ENCODE assay signal across 12 cellular contexts in genomic region chr4:15451181-15451865, GRCh38. TPM values are rescaled to one million over a fixed set of nuclear protein-coding genes. Genes with fewer than 3 reads are reported as not detected.
DNase-seq lines count a peak whose midpoint lies in the region; ATAC-seq and TF ChIP-seq lines count a peak whose summit lies in the region.
"Had no signal": no experiment of that assay in that cellular context is flagged by ENCODE, and none has a peak within 500 bp of the region (broad histone marks: within the 10 kb centered on the region; RNA-seq: fewer than 3 reads in every experiment).

No MANE protein-coding gene starts in this region.

- peak; percentile 46 for DNase-seq in GM23248
- DNase-seq in SJSA1 (ENCODE audit: low read depth in 1 of 2, low spot score in 2 of 2), result no peak
- DNase-seq in fibroblast of the aortic adventitia (ENCODE audit: low read depth), result peak; percentile 57
- DNase-seq in gastrocnemius medialis, result no peak
- DNase-seq in HuH-7 (ENCODE audit: low spot score), result no peak
- DNase-seq: activated CD8-positive, alpha-beta T cell treated with anti-CD3 and anti-CD28 coated beads for 36 hours; central memory CD4-positive, alpha-beta T cell; KG1; substantia nigra had no signal

- in situ Hi-C loops in GM23248 (cut with MboI) (loop anchor here (5.0 kb wide), 1 partner anchor 214 kb away; no protein-coding TSS in a partner anchor), gastrocnemius medialis (cut with MboI; ENCODE audit: low sequenced_read_pairs in 4 of 4) (loop anchor here in 3 of 4 donors (10.0 to 25.0 kb wide), 2 partner anchors 217 to 439 kb away; partner anchors contain the start of gene CPEB2 (in 2 of the 3))

- ATAC-seq in gastrocnemius medialis (peak; percentile 15 to 48), GM21737 (IDR thresholded peaks at IDR 0.05; ENCODE audit: unreplicated experiment) (no peak), HG03280 (IDR thresholded peaks at IDR 0.05; ENCODE audit: unreplicated experiment) (no peak)
- ATAC-seq in activated T-helper 17 cell treated with anti-CD3 and anti-CD28 coated beads, Interleukin-2, amount 50 U/mL, for 72 hours (replicated peaks), result no peak
- ATAC-seq: activated CD8-positive, alpha-beta T cell treated with anti-CD3 and anti-CD28 coated beads for 36 hours had no signal

- intact Hi-C loops in gastrocnemius medialis (cut with DNase I; ENCODE audit: low total_unique reads), result loop anchor here (10.0 kb wide), 1 partner anchor 1827 kb away; the partner anchor contains the start of gene BOD1L1

- no peak overlapping the region for H3K4me3 Mint-ChIP-seq in activated T-helper 17 cell treated with anti-CD3 and anti-CD28 coated beads, Interleukin-2, amount 50 U/mL, for 72 hours
- H3K4me3 Mint-ChIP-seq: activated CD8-positive, alpha-beta T cell treated with anti-CD3 and anti-CD28 coated beads for 36 hours had no signal

- peaks cover 35% of the 10 kb centered on the region for H3F3A ChIP-seq in GM23248 (ENCODE audit: insufficient read depth)

- H4K20me1 ChIP-seq in GM23248 (ENCODE audit: insufficient read depth), result no peaks in the 10 kb centered on the region

- H3K4me1 Mint-ChIP-seq in activated T-helper 17 cell treated with anti-CD3 and anti-CD28 coated beads, Interleukin-2, amount 50 U/mL, for 72 hours, result no peaks in the 10 kb centered on the region

- H3K27me3 ChIP-seq in GM23248 (replicated peaks; ENCODE audit: insufficient read depth) (no peaks in the 10 kb centered on the region), SJSA1 (replicated peaks) (no peaks in the 10 kb centered on the region), gastrocnemius medialis (no peaks in the 10 kb centered on the region)

- H3K27me3 Mint-ChIP-seq in activated T-helper 17 cell treated with anti-CD3 and anti-CD28 coated beads, Interleukin-2, amount 50 U/mL, for 72 hours, result no peaks in the 10 kb centered on the region
- H3K27me3 Mint-ChIP-seq: activated CD8-positive, alpha-beta T cell treated with anti-CD3 and anti-CD28 coated beads for 36 hours had no signal

- H3K27ac Mint-ChIP-seq in activated T-helper 17 cell treated with anti-CD3 and anti-CD28 coated beads, Interleukin-2, amount 50 U/mL, for 72 hours, result no peak overlapping the region
- H3K27ac Mint-ChIP-seq: activated CD8-positive, alpha-beta T cell treated with anti-CD3 and anti-CD28 coated beads for 36 hours had no signal

- WGBS in GM23248 (ENCODE audit: low coverage in 1 of 2, low lambda C conversion rate in 2 of 2, missing lambda C conversion rate in 2 of 2), 2 experiments, result 3 to 7% methylated on average over 1 of the region's 1 CpG

- no peak for TF ChIP-seq CTCF in fibroblast of the aortic adventitia (IDR thresholded peaks at IDR 0.05; ENCODE audit: insufficient read depth, low read length)
- no peak for TF ChIP-seq CTCF in gastrocnemius medialis (IDR thresholded peaks at IDR 0.05 in 4 of 5, conservative IDR thresholded peaks at IDR 0.05 in 1 of 5)

- H3K4me1 ChIP-seq in GM23248 (ENCODE audit: insufficient read depth), result peaks cover 37% of the 10 kb centered on the region
- H3K4me1 ChIP-seq in SJSA1 (replicated peaks), result peaks cover 24% of the 10 kb centered on the region
- peaks cover 11 to 22% of the 10 kb centered on the region in 2 donors for H3K4me1 ChIP-seq in gastrocnemius medialis

- no peaks in the 10 kb centered on the region for H3K9me3 Mint-ChIP-seq in activated T-helper 17 cell treated with anti-CD3 and anti-CD28 coated beads, Interleukin-2, amount 50 U/mL, for 72 hours

- H3K27ac ChIP-seq in GM23248 (peak overlapping the region; percentile 62), SJSA1 (peak overlapping the region; percentile 72), gastrocnemius medialis (peak overlapping the region; percentile 27 to 60 (median 44))

- H3K4me2 ChIP-seq in GM23248 (ENCODE audit: unreplicated experiment), result peak overlapping the region; percentile 60

- H3K9me3 ChIP-seq in GM23248 (ENCODE audit: low read depth), result no peaks in the 10 kb centered on the region
- no peaks in the 10 kb centered on the region for H3K9me3 ChIP-seq in SJSA1 (replicated peaks)
- H3K9me3 ChIP-seq in gastrocnemius medialis, result no peaks in the 10 kb centered on the region

- no peaks in the 10 kb centered on the region for H3K36me3 Mint-ChIP-seq in activated T-helper 17 cell treated with anti-CD3 and anti-CD28 coated beads, Interleukin-2, amount 50 U/mL, for 72 hours (ENCODE audit: low read depth)

- no peaks in the 10 kb centered on the region for H3K9me2 ChIP-seq in GM23248 (ENCODE audit: insufficient read depth)

- H3K36me3 ChIP-seq in GM23248 (ENCODE audit: low read depth), result no peaks in the 10 kb centered on the region
- H3K36me3 ChIP-seq in SJSA1, result no peaks in the 10 kb centered on the region
- H3K36me3 ChIP-seq in gastrocnemius medialis, result no peaks in the 10 kb centered on the region

- no peaks in the 10 kb centered on the region for H3K79me2 ChIP-seq in GM23248 (ENCODE audit: insufficient read depth)

- TF ChIP-seq POLR2A in gastrocnemius medialis (IDR thresholded peaks at IDR 0.05), result no peak

- H3K4me3 ChIP-seq in GM23248, result peak overlapping the region; percentile 29
- H3K4me3 ChIP-seq in SJSA1, result no peak overlapping the region
- no peak overlapping the region for H3K4me3 ChIP-seq in fibroblast of the aortic adventitia (ENCODE audit: low read depth, low read length)
- no peak overlapping the region for H3K4me3 ChIP-seq in gastrocnemius medialis

- no peak overlapping the region for H2AFZ ChIP-seq in GM23248

- H3K9ac ChIP-seq in GM23248, result no peak overlapping the region

RNA-seq across cellular contexts. Expression of gene CC2D2A, which starts 18.4 kb away (rescaled TPM):
- total RNA-seq in GM23248 (2014; rRNA removed; shearing (Covaris generic)), result 10.2 and 19.5 TPM in 2 replicates
- polyA plus RNA-seq in GM23248 (2016; fragmentation: Nextera tagmentation; extraction: Ambion mirVana), result 11.5 and 12.2 TPM in 2 replicates
- 3.9 and 7.7 TPM in 2 replicates for total RNA-seq in SJSA1 (2014; rRNA removed; shearing (Covaris generic))
- total RNA-seq in fibroblast of the aortic adventitia (ENCODE audit: low replicate concordance), result 41.0 and 52.9 TPM in 2 replicates
- 1 to 10 TPM; 1.1 to 4.0 (median 2.9) TPM for total RNA-seq in gastrocnemius medialis
- not detected for total RNA-seq in activated T-helper 17 cell treated with anti-CD3 and anti-CD28 coated beads, Interleukin-2, amount 50 U/mL, for 72 hours
- total RNA-seq: activated CD8-positive, alpha-beta T cell treated with anti-CD3 and anti-CD28 coated beads for 36 hours had no signal

RNA-seq across cellular contexts. Expression of gene C1QTNF7, which starts 23.5 kb away (rescaled TPM):
- total RNA-seq in GM23248 (2014; rRNA removed; shearing (Covaris generic)), result not detected in 2 replicates
- polyA plus RNA-seq in GM23248 (2016; fragmentation: Nextera tagmentation; extraction: Ambion mirVana), result not detected in 2 replicates
- total RNA-seq in SJSA1 (2014; rRNA removed; shearing (Covaris generic)), result not detected in 2 replicates
- total RNA-seq in fibroblast of the aortic adventitia (ENCODE audit: low replicate concordance) (0.18 and 11.8 TPM in 2 replicates), gastrocnemius medialis (10 to 100 TPM in 1 of 4 donors, under 1 TPM in 3; 0.29 to 11.6 (median 0.72) TPM)
- not detected for total RNA-seq in activated T-helper 17 cell treated with anti-CD3 and anti-CD28 coated beads, Interleukin-2, amount 50 U/mL, for 72 hours
- total RNA-seq: activated CD8-positive, alpha-beta T cell treated with anti-CD3 and anti-CD28 coated beads for 36 hours had no signal

Comparison
In these comparisons a context has a peak if more than half of its experiments do, and no peak if none do; other contexts are left out.
1. DNase-seq: peak in GM23248 (single experiment) and fibroblast of the aortic adventitia (single experiment); none in SJSA1 (0 of 2), gastrocnemius medialis (0 of 2) and HuH-7 (single experiment).
2. ATAC-seq: peak in gastrocnemius medialis (2 of 2); none in GM21737 (single experiment), activated T-helper 17 cell treated with anti-CD3 and anti-CD28 coated beads, Interleukin-2, amount 50 U/mL, for 72 hours (single experiment) and HG03280 (single experiment).
3. Peak in every context shown above with its lines, with median percentiles within 50 percentile points of each other: H3K27ac ChIP-seq.